15 cellular contexts compared by ENCODE assay signal in genomic region chr6:108661430-108661829, GRCh38.
DNase-seq lines count a peak whose midpoint lies in the region; ATAC-seq and TF ChIP-seq lines count a peak whose summit lies in the region.
"Had no signal": no experiment of that assay in that cellular context is flagged by ENCODE, and none has a peak within 500 bp of the region (broad histone marks: within the 10 kb centered on the region; RNA-seq: fewer than 3 reads in every experiment).

No MANE protein-coding gene starts in this region.

- peaks cover 2% of the 10 kb centered on the region for H3K79me1 ChIP-seq in neuronal stem cell (ENCODE audit: low read depth, low read length)

- no peak overlapping the region for H3K4me3 Mint-ChIP-seq in MCF 10A (ENCODE audit: unreplicated experiment)
- no peak overlapping the region for H3K4me3 Mint-ChIP-seq in stimulated activated effector memory CD8-positive, alpha-beta T cell treated with anti-CD3 and anti-CD28 coated beads, Interleukin-12 subunit alpha, Interleukin-12 subunit beta, amount 100 ng/mL, for 72 hours

- no peaks in the 10 kb centered on the region for H3K9me3 Mint-ChIP-seq in MCF 10A (ENCODE audit: unreplicated experiment)
- no peaks in the 10 kb centered on the region for H3K9me3 Mint-ChIP-seq in stimulated activated effector memory CD8-positive, alpha-beta T cell treated with anti-CD3 and anti-CD28 coated beads, Interleukin-12 subunit alpha, Interleukin-12 subunit beta, amount 100 ng/mL, for 72 hours
- H3K9me3 Mint-ChIP-seq: activated T-helper 2 cell treated with anti-CD3 and anti-CD28 coated beads, Interferon-gamma antibody, Interleukin-2, Interleukin-4, amounts not matched to agents 10 μg/mL and 5 μg/mL and 100 μg/mL, durations not matched to agents 14 hours and 24 hours and 36 hours had no signal

- H3K4ac ChIP-seq in neuronal stem cell (ENCODE audit: low read length) = no peak overlapping the region

- WGBS in neuronal stem cell (ENCODE audit: extremely low coverage in 2 of 2, insufficient read length in 2 of 2, insufficient replicate concordance in 1 of 2), 2 donors = no CpG with 5 or more reads among the region's 1 CpG

- DNase-seq in MCF 10A (ENCODE audit: unreplicated experiment) (peak; percentile 32), breast epithelium (ENCODE audit: low spot score in 2 of 2) (no peak), adipocyte (ENCODE audit: low read depth) (peak; percentile 78), glomerular visceral epithelial cell (ENCODE audit: extremely low spot score) (peak; percentile 8), neuronal stem cell (ENCODE audit: low spot score) (no peak)
- no peak for DNase-seq in stimulated activated effector memory CD8-positive, alpha-beta T cell treated with anti-CD3 and anti-CD28 coated beads, Interleukin-12 subunit alpha, Interleukin-12 subunit beta, amount 100 ng/mL, for 72 hours (ENCODE audit: low spot score in 2 of 2)
- DNase-seq in activated naive CD4-positive, alpha-beta T cell treated with Interleukin-2 at 50 U/mL for 16 hours = no peak
- DNase-seq: AML-193, dorsolateral prefrontal cortex, GOT3, MV-4-11, nucleus accumbens, thyroid gland had no signal

- H3K36me3 Mint-ChIP-seq in MCF 10A (ENCODE audit: insufficient read depth, unreplicated experiment) = peaks cover 56% of the 10 kb centered on the region
- peaks cover 29% of the 10 kb centered on the region for H3K36me3 Mint-ChIP-seq in stimulated activated effector memory CD8-positive, alpha-beta T cell treated with anti-CD3 and anti-CD28 coated beads, Interleukin-12 subunit alpha, Interleukin-12 subunit beta, amount 100 ng/mL, for 72 hours

- no peak overlapping the region for H4K91ac ChIP-seq in neuronal stem cell (ENCODE audit: low read depth, low read length, poor library complexity)

- H2BK5ac ChIP-seq in neuronal stem cell (ENCODE audit: low read length) = no peak overlapping the region

- H3K4me1 Mint-ChIP-seq in MCF 10A (ENCODE audit: insufficient read depth, unreplicated experiment) = peaks cover 36% of the 10 kb centered on the region
- peaks cover 42% of the 10 kb centered on the region for H3K4me1 Mint-ChIP-seq in stimulated activated effector memory CD8-positive, alpha-beta T cell treated with anti-CD3 and anti-CD28 coated beads, Interleukin-12 subunit alpha, Interleukin-12 subunit beta, amount 100 ng/mL, for 72 hours

- ATAC-seq in stimulated activated effector memory CD8-positive, alpha-beta T cell treated with anti-CD3 and anti-CD28 coated beads, Interleukin-12 subunit alpha, Interleukin-12 subunit beta, amount 100 ng/mL, for 72 hours = peak; percentile 84
- ATAC-seq in GM19023 (IDR thresholded peaks at IDR 0.05; ENCODE audit: unreplicated experiment) = no peak

- no peak overlapping the region for H2BK12ac ChIP-seq in neuronal stem cell (ENCODE audit: low read length)

- no peak overlapping the region for H3K23ac ChIP-seq in neuronal stem cell (ENCODE audit: low read depth, low read length, poor library complexity)

- intact Hi-C loops in MCF 10A (cut with micrococcal nuclease) (loop anchor here (2.0 kb wide), 1 partner anchor 73 kb away; no protein-coding TSS in a partner anchor), breast epithelium (cut with DNase I; ENCODE audit: low total_unique reads) (no loop called here)

- no peak overlapping the region for H2AFZ ChIP-seq in neuronal stem cell (ENCODE audit: low read length)

- H2AK5ac ChIP-seq in neuronal stem cell (ENCODE audit: low read depth, low read length) = no peak overlapping the region

- no peak overlapping the region for H3K18ac ChIP-seq in neuronal stem cell (ENCODE audit: low read length)

- H4K8ac ChIP-seq in neuronal stem cell (ENCODE audit: low read depth, low read length) = no peak overlapping the region

- H2BK120ac ChIP-seq in neuronal stem cell (ENCODE audit: low read depth, low read length) = no peak overlapping the region

- no peaks in the 10 kb centered on the region for H3K27me3 ChIP-seq in breast epithelium
- H3K27me3 ChIP-seq in adipocyte (replicated peaks; ENCODE audit: control insufficient read depth, insufficient read depth, low read length) = no peaks in the 10 kb centered on the region
- H3K27me3 ChIP-seq in neuronal stem cell (ENCODE audit: control insufficient read depth in 3 of 3, insufficient read depth in 3 of 3, low read depth in 1 of 3, low read length in 3 of 3) = no peaks in the 10 kb centered on the region
- H3K27me3 ChIP-seq: dorsolateral prefrontal cortex, thyroid gland had no signal

- no TSS peak for BruUV-seq in MCF 10A (replicated peaks; lab: Mats Ljungman, UMichigan)

- H3K4me3 ChIP-seq in breast epithelium = no peak overlapping the region
- H3K4me3 ChIP-seq in adipocyte (ENCODE audit: low read length) = no peak overlapping the region
- no peak overlapping the region for H3K4me3 ChIP-seq in neuronal stem cell (ENCODE audit: low read length in 2 of 2)
- H3K4me3 ChIP-seq: dorsolateral prefrontal cortex, thyroid gland had no signal

- POLR2A ChIA-PET in MCF 10A (lab: Yijun Ruan, JAX) = interaction anchor here (1.2 kb wide), 1 partner anchor 10 kb away, joined by 3 read pairs; no protein-coding TSS in a partner anchor

- CTCF ChIA-PET in MCF 10A (lab: Yijun Ruan, JAX) = no interaction called here

- H3K36me3 ChIP-seq in breast epithelium = no peaks in the 10 kb centered on the region
- H3K36me3 ChIP-seq in adipocyte (ENCODE audit: control insufficient read depth, insufficient read depth, low read length, severe bottlenecking) = peaks cover 21% of the 10 kb centered on the region
- peaks cover 5 to 13% of the 10 kb centered on the region in 2 donors for H3K36me3 ChIP-seq in neuronal stem cell (replicated peaks in 1 of 2; ENCODE audit: control insufficient read depth in 2 of 2, insufficient read depth in 2 of 2, low read length in 2 of 2)

- no peak for TF ChIP-seq POLR2A in breast epithelium (IDR thresholded peaks at IDR 0.05)

- H3K27ac Mint-ChIP-seq in MCF 10A (ENCODE audit: low read depth, unreplicated experiment) = no peak overlapping the region
- no peak overlapping the region for H3K27ac Mint-ChIP-seq in stimulated activated effector memory CD8-positive, alpha-beta T cell treated with anti-CD3 and anti-CD28 coated beads, Interleukin-12 subunit alpha, Interleukin-12 subunit beta, amount 100 ng/mL, for 72 hours
- H3K27ac Mint-ChIP-seq: activated T-helper 2 cell treated with anti-CD3 and anti-CD28 coated beads, Interferon-gamma antibody, Interleukin-2, Interleukin-4, amounts not matched to agents 10 μg/mL and 5 μg/mL and 100 μg/mL, durations not matched to agents 14 hours and 24 hours and 36 hours had no signal

- H3K27me3 Mint-ChIP-seq in MCF 10A (ENCODE audit: insufficient read depth, unreplicated experiment) = no peaks in the 10 kb centered on the region

- H3K4me2 ChIP-seq in neuronal stem cell (ENCODE audit: insufficient read depth, low read length, poor library complexity, severe bottlenecking) = no peak overlapping the region

- H3K9ac ChIP-seq in adipocyte (ENCODE audit: low read length) = no peak overlapping the region
- H3K9ac ChIP-seq in neuronal stem cell (ENCODE audit: low read depth, low read length, poor library complexity) = no peak overlapping the region

- TF ChIP-seq CTCF in MCF 10A (IDR thresholded peaks at IDR 0.05; ENCODE audit: unreplicated experiment) (no peak), breast epithelium (IDR thresholded peaks at IDR 0.05) (no peak)

- H3K4me1 ChIP-seq in breast epithelium = peaks cover 2 to 18% of the 10 kb centered on the region in 2 donors
- H3K4me1 ChIP-seq in adipocyte (ENCODE audit: control insufficient read depth, insufficient read depth, low read length) = peaks cover 43% of the 10 kb centered on the region
- H3K4me1 ChIP-seq in neuronal stem cell (ENCODE audit: control insufficient read depth in 2 of 2, insufficient read depth in 1 of 2, low read depth in 1 of 2, low read length in 2 of 2) = no peaks in the 10 kb centered on the region

- no peak overlapping the region for H3K27ac ChIP-seq in breast epithelium
- no peak overlapping the region for H3K27ac ChIP-seq in neuronal stem cell (replicated peaks; ENCODE audit: low read length)
- H3K27ac ChIP-seq: thyroid gland had no signal

- H3K9me3 ChIP-seq in breast epithelium (no peaks in the 10 kb centered on the region), adipocyte (ENCODE audit: control insufficient read depth, low read length) (no peaks in the 10 kb centered on the region), neuronal stem cell (replicated peaks in 1 of 2; ENCODE audit: control insufficient read depth in 2 of 2, insufficient read depth in 1 of 2, low read depth in 1 of 2, low read length in 2 of 2) (peaks cover 0 to 3% of the 10 kb centered on the region in 2 donors)
- H3K9me3 ChIP-seq: thyroid gland had no signal

- H3K14ac ChIP-seq in neuronal stem cell (ENCODE audit: low read length) = no peak overlapping the region

- H2BK15ac ChIP-seq in neuronal stem cell (ENCODE audit: low read length) = no peak overlapping the region

Comparison
In these comparisons a context has a peak if more than half of its experiments do, and no peak if none do; other contexts are left out.
1. DNase-seq: peak in MCF 10A (single experiment), adipocyte (single experiment) and glomerular visceral epithelial cell (single experiment); none in breast epithelium (0 of 2), stimulated activated effector memory CD8-positive, alpha-beta T cell treated with anti-CD3 and anti-CD28 coated beads, Interleukin-12 subunit alpha, Interleukin-12 subunit beta, amount 100 ng/mL, for 72 hours (0 of 2), activated naive CD4-positive, alpha-beta T cell treated with Interleukin-2 at 50 U/mL for 16 hours (single experiment) and neuronal stem cell (single experiment).